1 cellular context compared by ENCODE assay signal in genomic region chr19:48881741-48882657, GRCh38.
A peak's percentile ranks its signal among the peaks of the same experiment; 100 is the strongest.
TF ChIP-seq lines count a peak whose summit lies in the region.

No MANE protein-coding gene starts in this region.

TF ChIP-seq in K562, 482 proteins besides CTCF, POLR2A, EP300 and RAD21 (continued from another document and continues in another):
- TF ChIP-seq MAX (CRISPR knock-in tag; IDR thresholded peaks at IDR 0.05) (no peak), ETV5 (CRISPR knock-in tag; IDR thresholded peaks at IDR 0.05; ENCODE audit: low read depth) (no peak), MLX (CRISPR knock-in tag; conservative IDR thresholded peaks at IDR 0.05) (no peak), DEAF1 (CRISPR knock-in tag; IDR thresholded peaks at IDR 0.05) (no peak), BRD4 (IDR thresholded peaks at IDR 0.05) (no peak), ZNF449 (CRISPR knock-in tag; IDR thresholded peaks at IDR 0.05) (peak; percentile 92), HOXB6 (CRISPR knock-in tag; IDR thresholded peaks at IDR 0.05; ENCODE audit: borderline replicate concordance) (peak; percentile 89; the same call in 1 of the 2 replicates), BHLHE40 (IDR thresholded peaks at IDR 0.05; ENCODE audit: low read length) (no peak), ZZZ3 (IDR thresholded peaks at IDR 0.05) (no peak), ZBTB11 (CRISPR knock-in tag; IDR thresholded peaks at IDR 0.05) (peak in 1 of 3 experiments; percentile 60; a peak in 1 of 6 replicates), SIN3B (IDR thresholded peaks at IDR 0.05; ENCODE audit: low read depth) (no peak), ASH1L (IDR thresholded peaks at IDR 0.05; ENCODE audit: borderline replicate concordance, low read depth, partially characterized antibody) (no peak), ETS1 (conservative IDR thresholded peaks at IDR 0.05; ENCODE audit: control insufficient read depth, low read depth, low read length) (peak; percentile 91; the same call in 1 of the 2 replicates), HES1 (IDR thresholded peaks at IDR 0.05; ENCODE audit: low read depth) (no peak), MYNN (IDR thresholded peaks at IDR 0.05) (no peak), MYNN (CRISPR knock-in tag; IDR thresholded peaks at IDR 0.05) (no peak), ZNF717 (CRISPR knock-in tag; IDR thresholded peaks at IDR 0.05) (no peak), ZNF184 (CRISPR knock-in tag; IDR thresholded peaks at IDR 0.05) (no peak), ZNF282 (CRISPR knock-in tag; IDR thresholded peaks at IDR 0.05) (no peak), MEF2D (tag; conservative IDR thresholded peaks at IDR 0.05; ENCODE audit: low read depth) (peak; percentile 94), PHB (CRISPR knock-in tag; IDR thresholded peaks at IDR 0.05) (no peak), ZNF253 (CRISPR knock-in tag; conservative IDR thresholded peaks at IDR 0.05) (no peak), SMAD1 (IDR thresholded peaks at IDR 0.05; ENCODE audit: low read depth, low read length, partially characterized antibody) (no peak), PBX2 (CRISPR knock-in tag; IDR thresholded peaks at IDR 0.05; ENCODE audit: low read depth) (no peak), PBX2 (tag; conservative IDR thresholded peaks at IDR 0.05; ENCODE audit: low read depth) (peak; percentile 54; the same call in 1 of the 2 replicates), ZNF699 (CRISPR knock-in tag; IDR thresholded peaks at IDR 0.05; ENCODE audit: insufficient replicate concordance) (peak; percentile 87), TRIM28 (IDR thresholded peaks at IDR 0.05) (peak; percentile 77), CREB3 (tag; conservative IDR thresholded peaks at IDR 0.05; ENCODE audit: low read depth) (peak; percentile 98), SRSF3 (IDR thresholded peaks at IDR 0.05; ENCODE audit: insufficient read depth, low read length) (no peak), CCNT2 (IDR thresholded peaks at IDR 0.05; ENCODE audit: borderline replicate concordance, extremely low read depth, insufficient read length, low read depth, low read length) (no peak), ZNF778 (CRISPR knock-in tag; IDR thresholded peaks at IDR 0.05) (no peak), PHF20 (IDR thresholded peaks at IDR 0.05; ENCODE audit: partially characterized antibody) (no peak), GABPA (tag; conservative IDR thresholded peaks at IDR 0.05; ENCODE audit: low read depth) (no peak), ZNF197 (CRISPR knock-in tag; IDR thresholded peaks at IDR 0.05; ENCODE audit: low read depth) (0 out of 2 replicates have a peak, but pooled peaks have one; percentile 62), ATF2 (CRISPR knock-in tag; IDR thresholded peaks at IDR 0.05) (no peak), STAT5B (CRISPR knock-in tag; IDR thresholded peaks at IDR 0.05) (peak; percentile 73; the same call in 1 of the 2 replicates), TFE3 (CRISPR knock-in tag; IDR thresholded peaks at IDR 0.05) (no peak; the same call in 1 of the 2 replicates), NFXL1 (CRISPR knock-in tag; IDR thresholded peaks at IDR 0.05) (peak; percentile 77; the same call in 1 of the 2 replicates), ZNF431 (CRISPR knock-in tag; IDR thresholded peaks at IDR 0.05) (no peak), TBP (optimal IDR thresholded peaks at IDR 0.05; ENCODE audit: low read depth, low read length) (no peak), KDM4B (IDR thresholded peaks at IDR 0.05; ENCODE audit: borderline replicate concordance in 2 of 2, low read depth in 1 of 2) (no peak), SUPT5H (IDR thresholded peaks at IDR 0.05) (no peak), NFATC3 (IDR thresholded peaks at IDR 0.05) (no peak), PML (IDR thresholded peaks at IDR 0.05; ENCODE audit: low read length) (no peak), MEIS2 (IDR thresholded peaks at IDR 0.05; ENCODE audit: partially characterized antibody) (no peak), HDAC6 (IDR thresholded peaks at IDR 0.05; ENCODE audit: low read depth, low read length) (no peak), SRSF1 (IDR thresholded peaks at IDR 0.05; ENCODE audit: low read depth, low read length) (no peak), NFE2 (IDR thresholded peaks at IDR 0.05; ENCODE audit: low read depth) (no peak), ZBTB17 (CRISPR knock-in tag; IDR thresholded peaks at IDR 0.05) (peak; percentile 86; the same call in 1 of the 2 replicates), ZNF551 (CRISPR knock-in tag; IDR thresholded peaks at IDR 0.05) (no peak), ZKSCAN8 (CRISPR knock-in tag; IDR thresholded peaks at IDR 0.05) (peak; percentile 84), SPI1 (IDR thresholded peaks at IDR 0.05; ENCODE audit: borderline replicate concordance, low read depth, low read length) (no peak)
